8 cellular contexts compared by ENCODE assay signal in genomic region chr5:132459031-132459982, GRCh38. TPM values are rescaled to one million over a fixed set of nuclear protein-coding genes. Genes with fewer than 3 reads are reported as not detected.
DNase-seq lines count a peak whose midpoint lies in the region; ATAC-seq, FAIRE-seq and TF ChIP-seq lines count a peak whose summit lies in the region.

No MANE protein-coding gene starts in this region.

- no peaks in the 10 kb centered on the region for H3K9me3 Mint-ChIP-seq in naive thymus-derived CD8-positive, alpha-beta T cell

- no peak overlapping the region for H3K4me3 ChIP-seq in lower leg skin (ENCODE audit: low read depth, poor library complexity, severe bottlenecking)

- intact Hi-C loops in lower leg skin (cut with DNase I; ENCODE audit: low total_unique reads) = no loop called here

- TF ChIP-seq POLR2A in lower leg skin (IDR thresholded peaks at IDR 0.05) = no peak

- H3K36me3 Mint-ChIP-seq in naive thymus-derived CD8-positive, alpha-beta T cell = peaks cover 0 to 8% (median 1%) of the 10 kb centered on the region in 3 donors

- POLR2A ChIA-PET in naive thymus-derived CD8-positive, alpha-beta T cell (lab: Charles Lee) = interaction anchor here (0.5 to 8.0 kb wide), 9 partner anchors 12 to 669 kb away, joined by 3 to 357 read pairs (median 52); partner anchors contain the start of gene IRF1

- peaks cover 53 to 100% (median 95%) of the 10 kb centered on the region in 4 donors for H3K4me1 Mint-ChIP-seq in naive thymus-derived CD8-positive, alpha-beta T cell

- peak overlapping the region in 7 of 10 donors; percentile 18 to 77 (median 64) for H3K4me3 Mint-ChIP-seq in naive thymus-derived CD8-positive, alpha-beta T cell

- no peak for TF ChIP-seq CTCF in lower leg skin (IDR thresholded peaks at IDR 0.05)

- DNase-seq in EL = peak; percentile 85
- peak; percentile 72 for DNase-seq in LHCN-M2 (ENCODE audit: low read depth)
- DNase-seq in astrocyte of the hippocampus (ENCODE audit: low read depth, low spot score) = peak; percentile 95
- no peak for DNase-seq in naive thymus-derived CD8-positive, alpha-beta T cell
- no peak for DNase-seq in lower leg skin (ENCODE audit: low spot score in 2 of 2)
- no peak for DNase-seq in NCI-H1105 (lab: John Stamatoyannopoulos, UW)
- DNase-seq in frontal cortex (ENCODE audit: low spot score in 2 of 2) = no peak
- no peak for DNase-seq in amniotic stem cell (lab: John Stamatoyannopoulos, UW)

- 85 to 90% methylated on average over 10 to 12 of the region's 12 CpGs for WGBS in lower leg skin, 2 donors

- ATAC-seq in naive thymus-derived CD8-positive, alpha-beta T cell = no peak

- peak overlapping the region; percentile 95 to 100 (median 98) for H3K27ac Mint-ChIP-seq in naive thymus-derived CD8-positive, alpha-beta T cell

- FAIRE-seq in frontal cortex (lab: Jason Lieb, UNC) = no peak

- H3K27me3 Mint-ChIP-seq in naive thymus-derived CD8-positive, alpha-beta T cell = no peaks in the 10 kb centered on the region

RNA-seq across cellular contexts. Expression of gene IRF1, which starts 31.3 kb away (rescaled TPM):
- total RNA-seq in LHCN-M2 (2014; rRNA removed) (17.8 and 20.3 TPM in 2 replicates), lower leg skin (10 to 100 TPM in 3 of 4 donors, 1 to 10 TPM in 1; 9.6 to 15.0 (median 14.5) TPM), frontal cortex (1.2 TPM)
- polyA plus RNA-seq in LHCN-M2 (2012) = 18.0 TPM
- 100 to 1,000 TPM; 116 to 127 TPM for total RNA-seq in naive thymus-derived CD8-positive, alpha-beta T cell
- 100 to 1,000 TPM; 108 to 218 (median 141) TPM for polyA plus RNA-seq in naive thymus-derived CD8-positive, alpha-beta T cell

Comparison
In these comparisons a context has a peak if more than half of its experiments do, and no peak if none do; other contexts are left out.
1. DNase-seq: peak in EL (single experiment), LHCN-M2 (single experiment) and astrocyte of the hippocampus (single experiment); none in naive thymus-derived CD8-positive, alpha-beta T cell (0 of 10), lower leg skin (0 of 2), NCI-H1105 (single experiment), frontal cortex (0 of 2) and amniotic stem cell (single experiment).